Comparison of ENCODE assay signal across 1 cellular context in the genomic region with DNA sequence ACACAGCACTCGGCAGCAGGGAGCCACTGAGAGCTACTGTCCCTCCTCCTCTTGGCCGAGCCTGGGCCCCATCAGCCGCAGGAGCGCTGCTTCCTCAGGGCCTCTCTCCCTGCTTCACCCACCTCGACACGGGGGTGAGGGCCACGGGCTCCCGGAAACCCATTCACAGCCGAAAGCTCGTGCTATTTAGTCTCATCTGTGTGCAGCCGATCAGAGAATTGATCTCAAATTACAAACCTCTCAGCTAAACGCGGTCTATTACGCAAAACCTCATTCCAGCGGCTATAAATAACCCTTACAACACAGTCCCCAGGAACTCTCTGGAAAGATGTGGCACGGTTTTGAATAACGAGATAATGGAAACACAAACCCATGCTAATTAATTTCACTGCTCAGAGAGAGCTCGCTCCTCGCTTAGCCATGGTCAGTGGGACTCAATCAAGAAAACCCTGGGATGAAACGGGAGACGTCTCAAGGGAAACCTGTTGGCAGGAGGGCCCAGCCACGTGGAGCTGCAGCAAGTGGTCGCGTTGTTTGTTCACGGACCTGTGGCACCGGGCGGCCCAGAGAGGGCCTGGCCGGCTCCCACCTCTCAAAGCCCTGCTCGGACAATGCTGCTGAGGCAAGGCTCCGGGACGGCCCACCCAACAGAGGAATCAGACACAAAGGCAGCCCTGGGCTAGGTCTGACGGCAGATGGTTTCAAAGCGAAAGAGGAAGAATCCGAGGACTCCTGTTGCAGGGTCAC.
TF ChIP-seq lines count a peak whose summit lies in the region.

No MANE protein-coding gene starts in this region.

TF ChIP-seq in GM23338, 12 proteins besides CTCF, POLR2A, EP300 and RAD21 (continued from another document):
- TF ChIP-seq, protein P1, sequence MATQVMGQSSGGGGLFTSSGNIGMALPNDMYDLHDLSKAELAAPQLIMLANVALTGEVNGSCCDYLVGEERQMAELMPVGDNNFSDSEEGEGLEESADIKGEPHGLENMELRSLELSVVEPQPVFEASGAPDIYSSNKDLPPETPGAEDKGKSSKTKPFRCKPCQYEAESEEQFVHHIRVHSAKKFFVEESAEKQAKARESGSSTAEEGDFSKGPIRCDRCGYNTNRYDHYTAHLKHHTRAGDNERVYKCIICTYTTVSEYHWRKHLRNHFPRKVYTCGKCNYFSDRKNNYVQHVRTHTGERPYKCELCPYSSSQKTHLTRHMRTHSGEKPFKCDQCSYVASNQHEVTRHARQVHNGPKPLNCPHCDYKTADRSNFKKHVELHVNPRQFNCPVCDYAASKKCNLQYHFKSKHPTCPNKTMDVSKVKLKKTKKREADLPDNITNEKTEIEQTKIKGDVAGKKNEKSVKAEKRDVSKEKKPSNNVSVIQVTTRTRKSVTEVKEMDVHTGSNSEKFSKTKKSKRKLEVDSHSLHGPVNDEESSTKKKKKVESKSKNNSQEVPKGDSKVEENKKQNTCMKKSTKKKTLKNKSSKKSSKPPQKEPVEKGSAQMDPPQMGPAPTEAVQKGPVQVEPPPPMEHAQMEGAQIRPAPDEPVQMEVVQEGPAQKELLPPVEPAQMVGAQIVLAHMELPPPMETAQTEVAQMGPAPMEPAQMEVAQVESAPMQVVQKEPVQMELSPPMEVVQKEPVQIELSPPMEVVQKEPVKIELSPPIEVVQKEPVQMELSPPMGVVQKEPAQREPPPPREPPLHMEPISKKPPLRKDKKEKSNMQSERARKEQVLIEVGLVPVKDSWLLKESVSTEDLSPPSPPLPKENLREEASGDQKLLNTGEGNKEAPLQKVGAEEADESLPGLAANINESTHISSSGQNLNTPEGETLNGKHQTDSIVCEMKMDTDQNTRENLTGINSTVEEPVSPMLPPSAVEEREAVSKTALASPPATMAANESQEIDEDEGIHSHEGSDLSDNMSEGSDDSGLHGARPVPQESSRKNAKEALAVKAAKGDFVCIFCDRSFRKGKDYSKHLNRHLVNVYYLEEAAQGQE (IDR thresholded peaks at IDR 0.05; ENCODE audit: unreplicated experiment): no peak
- no peak for TF ChIP-seq STAT1 (IDR thresholded peaks at IDR 0.05; ENCODE audit: unreplicated experiment)
- TF ChIP-seq, protein P2, sequence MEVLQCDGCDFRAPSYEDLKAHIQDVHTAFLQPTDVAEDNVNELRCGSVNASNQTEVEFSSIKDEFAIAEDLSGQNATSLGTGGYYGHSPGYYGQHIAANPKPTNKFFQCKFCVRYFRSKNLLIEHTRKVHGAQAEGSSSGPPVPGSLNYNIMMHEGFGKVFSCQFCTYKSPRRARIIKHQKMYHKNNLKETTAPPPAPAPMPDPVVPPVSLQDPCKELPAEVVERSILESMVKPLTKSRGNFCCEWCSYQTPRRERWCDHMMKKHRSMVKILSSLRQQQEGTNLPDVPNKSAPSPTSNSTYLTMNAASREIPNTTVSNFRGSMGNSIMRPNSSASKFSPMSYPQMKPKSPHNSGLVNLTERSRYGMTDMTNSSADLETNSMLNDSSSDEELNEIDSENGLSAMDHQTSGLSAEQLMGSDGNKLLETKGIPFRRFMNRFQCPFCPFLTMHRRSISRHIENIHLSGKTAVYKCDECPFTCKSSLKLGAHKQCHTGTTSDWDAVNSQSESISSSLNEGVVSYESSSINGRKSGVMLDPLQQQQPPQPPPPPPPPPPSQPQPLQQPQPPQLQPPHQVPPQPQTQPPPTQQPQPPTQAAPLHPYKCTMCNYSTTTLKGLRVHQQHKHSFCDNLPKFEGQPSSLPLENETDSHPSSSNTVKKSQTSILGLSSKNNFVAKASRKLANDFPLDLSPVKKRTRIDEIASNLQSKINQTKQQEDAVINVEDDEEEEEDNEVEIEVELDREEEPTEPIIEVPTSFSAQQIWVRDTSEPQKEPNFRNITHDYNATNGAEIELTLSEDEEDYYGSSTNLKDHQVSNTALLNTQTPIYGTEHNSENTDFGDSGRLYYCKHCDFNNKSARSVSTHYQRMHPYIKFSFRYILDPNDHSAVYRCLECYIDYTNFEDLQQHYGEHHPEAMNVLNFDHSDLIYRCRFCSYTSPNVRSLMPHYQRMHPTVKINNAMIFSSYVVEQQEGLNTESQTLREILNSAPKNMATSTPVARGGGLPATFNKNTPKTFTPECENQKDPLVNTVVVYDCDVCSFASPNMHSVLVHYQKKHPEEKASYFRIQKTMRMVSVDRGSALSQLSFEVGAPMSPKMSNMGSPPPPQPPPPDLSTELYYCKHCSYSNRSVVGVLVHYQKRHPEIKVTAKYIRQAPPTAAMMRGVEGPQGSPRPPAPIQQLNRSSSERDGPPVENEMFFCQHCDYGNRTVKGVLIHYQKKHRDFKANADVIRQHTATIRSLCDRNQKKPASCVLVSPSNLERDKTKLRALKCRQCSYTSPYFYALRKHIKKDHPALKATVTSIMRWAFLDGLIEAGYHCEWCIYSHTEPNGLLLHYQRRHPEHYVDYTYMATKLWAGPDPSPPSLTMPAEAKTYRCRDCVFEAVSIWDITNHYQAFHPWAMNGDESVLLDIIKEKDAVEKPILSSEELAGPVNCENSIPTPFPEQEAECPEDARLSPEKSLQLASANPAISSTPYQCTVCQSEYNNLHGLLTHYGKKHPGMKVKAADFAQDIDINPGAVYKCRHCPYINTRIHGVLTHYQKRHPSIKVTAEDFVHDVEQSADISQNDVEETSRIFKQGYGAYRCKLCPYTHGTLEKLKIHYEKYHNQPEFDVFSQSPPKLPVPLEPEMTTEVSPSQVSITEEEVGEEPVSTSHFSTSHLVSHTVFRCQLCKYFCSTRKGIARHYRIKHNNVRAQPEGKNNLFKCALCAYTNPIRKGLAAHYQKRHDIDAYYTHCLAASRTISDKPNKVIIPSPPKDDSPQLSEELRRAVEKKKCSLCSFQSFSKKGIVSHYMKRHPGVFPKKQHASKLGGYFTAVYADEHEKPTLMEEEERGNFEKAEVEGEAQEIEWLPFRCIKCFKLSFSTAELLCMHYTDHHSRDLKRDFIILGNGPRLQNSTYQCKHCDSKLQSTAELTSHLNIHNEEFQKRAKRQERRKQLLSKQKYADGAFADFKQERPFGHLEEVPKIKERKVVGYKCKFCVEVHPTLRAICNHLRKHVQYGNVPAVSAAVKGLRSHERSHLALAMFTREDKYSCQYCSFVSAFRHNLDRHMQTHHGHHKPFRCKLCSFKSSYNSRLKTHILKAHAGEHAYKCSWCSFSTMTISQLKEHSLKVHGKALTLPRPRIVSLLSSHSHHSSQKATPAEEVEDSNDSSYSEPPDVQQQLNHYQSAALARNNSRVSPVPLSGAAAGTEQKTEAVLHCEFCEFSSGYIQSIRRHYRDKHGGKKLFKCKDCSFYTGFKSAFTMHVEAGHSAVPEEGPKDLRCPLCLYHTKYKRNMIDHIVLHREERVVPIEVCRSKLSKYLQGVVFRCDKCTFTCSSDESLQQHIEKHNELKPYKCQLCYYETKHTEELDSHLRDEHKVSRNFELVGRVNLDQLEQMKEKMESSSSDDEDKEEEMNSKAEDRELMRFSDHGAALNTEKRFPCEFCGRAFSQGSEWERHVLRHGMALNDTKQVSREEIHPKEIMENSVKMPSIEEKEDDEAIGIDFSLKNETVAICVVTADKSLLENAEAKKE (CRISPR knock-in tag; IDR thresholded peaks at IDR 0.05): no peak
